9 cellular contexts compared by ENCODE assay signal in genomic region chr1:39671433-39671792, GRCh38. TPM values are rescaled to one million over a fixed set of nuclear protein-coding genes. Genes with fewer than 3 reads are reported as not detected.
DNase-seq lines count a peak whose midpoint lies in the region; FAIRE-seq and TF ChIP-seq lines count a peak whose summit lies in the region.
"Had no signal": no experiment of that assay in that cellular context is flagged by ENCODE, and none has a peak within 500 bp of the region (broad histone marks: within the 10 kb centered on the region; RNA-seq: fewer than 3 reads in every experiment).

No MANE protein-coding gene starts in this region.

- H3K27me3 ChIP-seq in astrocyte (ENCODE audit: insufficient read depth, low read length): peaks cover 51% of the 10 kb centered on the region
- peaks cover 3 to 31% (median 21%) of the 10 kb centered on the region in 5 donors for H3K27me3 ChIP-seq in subcutaneous abdominal adipose tissue (ENCODE audit: control insufficient read depth in 5 of 5, insufficient read depth in 4 of 5, low read length in 5 of 5)

- H3K79me2 ChIP-seq in astrocyte (ENCODE audit: insufficient read depth, low read length): no peaks in the 10 kb centered on the region

- H3K36me3 Mint-ChIP-seq in astrocyte (ENCODE audit: low read depth, unreplicated experiment): peaks cover 7% of the 10 kb centered on the region

- FAIRE-seq in astrocyte (lab: Jason Lieb, UNC): no peak

- no peaks in the 10 kb centered on the region for H3K4me1 Mint-ChIP-seq in astrocyte (ENCODE audit: low read depth, unreplicated experiment)

- H2AFZ ChIP-seq in astrocyte (ENCODE audit: low read depth, low read length): peak overlapping the region; percentile 56

- H3K9ac ChIP-seq in astrocyte (ENCODE audit: low read length): no peak overlapping the region
- H3K9ac ChIP-seq in subcutaneous abdominal adipose tissue (ENCODE audit: low read length in 5 of 5): no peak overlapping the region

- H3K36me3 ChIP-seq in astrocyte (ENCODE audit: insufficient read depth, low read length) (no peaks in the 10 kb centered on the region), subcutaneous abdominal adipose tissue (ENCODE audit: control insufficient read depth in 5 of 5, insufficient read depth in 5 of 5, low read length in 5 of 5) (no peaks in the 10 kb centered on the region)

- H3K4me3 ChIP-seq in astrocyte (ENCODE audit: insufficient read depth, low read depth, low read length): peak overlapping the region; percentile 40
- H3K4me3 ChIP-seq in subcutaneous abdominal adipose tissue (ENCODE audit: low read depth in 1 of 5, low read length in 5 of 5): peak overlapping the region; percentile 39 to 67 (median 52)

- H3K4me1 ChIP-seq in astrocyte (ENCODE audit: insufficient read depth, low read length): peaks cover 6% of the 10 kb centered on the region
- H3K4me1 ChIP-seq in subcutaneous abdominal adipose tissue (ENCODE audit: control insufficient read depth in 5 of 5, insufficient read depth in 5 of 5, low read length in 5 of 5): peaks cover 0 to 25% (median 16%) of the 10 kb centered on the region in 5 donors

- peaks cover 4% of the 10 kb centered on the region for H3K9me3 ChIP-seq in astrocyte (ENCODE audit: insufficient read depth, low read depth, low read length)
- no peaks in the 10 kb centered on the region for H3K9me3 ChIP-seq in subcutaneous abdominal adipose tissue (ENCODE audit: control insufficient read depth in 5 of 5, low read length in 5 of 5)

- H3K4me3 Mint-ChIP-seq in astrocyte (ENCODE audit: unreplicated experiment): no peak overlapping the region

- no peak for TF ChIP-seq CTCF in astrocyte (IDR thresholded peaks at IDR 0.05; ENCODE audit: insufficient read depth, low read depth, low read length)

- DNase-seq in NCI-H1417 (lab: John Stamatoyannopoulos, UW) (peak in 2 of 3 experiments; percentile 34 to 45), NCI-H1417 treated with DMSO at 0.1 percent for 48 hours (lab: John Stamatoyannopoulos, UW) (no peak), astrocyte (ENCODE audit: low read depth) (no peak), iPS-NIHi7 (ENCODE audit: extremely low spot score) (peak; percentile 26), cerebellar nuclear complex (lab: John Stamatoyannopoulos, UW) (no peak), SHP77 (lab: John Stamatoyannopoulos, UW) (no peak), AG08395 (ENCODE audit: low spot score) (no peak)

- H3K27ac Mint-ChIP-seq in astrocyte (ENCODE audit: unreplicated experiment): no peak overlapping the region

- H3K4me2 ChIP-seq in astrocyte (ENCODE audit: low read length): peak overlapping the region; percentile 83

- H3K9me3 Mint-ChIP-seq in astrocyte (ENCODE audit: unreplicated experiment): peaks cover 6% of the 10 kb centered on the region

- no peak overlapping the region for H3K27ac ChIP-seq in astrocyte (ENCODE audit: low read depth, low read length)
- no peak overlapping the region for H3K27ac ChIP-seq in subcutaneous abdominal adipose tissue (ENCODE audit: low read depth, low read length)
- H3K27ac ChIP-seq: C4-2B had no signal

- H3K27me3 Mint-ChIP-seq in astrocyte (ENCODE audit: low read depth, unreplicated experiment): peaks cover 78% of the 10 kb centered on the region

- no peaks in the 10 kb centered on the region for H4K20me1 ChIP-seq in astrocyte (ENCODE audit: insufficient read depth, low read length)

RNA-seq across cellular contexts. Expression of gene NT5C1A, which starts 0.5 kb away (rescaled TPM):
- total RNA-seq in astrocyte: 0.20 TPM in 1 of 2 replicates, not detected in the other

RNA-seq across cellular contexts. Expression of gene HPCAL4, which starts 19.8 kb away (rescaled TPM):
- 0.07 and 0.20 TPM in 2 replicates for total RNA-seq in astrocyte

RNA-seq across cellular contexts. Expression of gene HEYL, which starts 32.0 kb away (rescaled TPM):
- total RNA-seq in astrocyte: 1.1 and 3.1 TPM in 2 replicates

Comparison
In these comparisons a context has a peak if more than half of its experiments do, and no peak if none do; other contexts are left out.
1. DNase-seq: peak in NCI-H1417 (2 of 3) and iPS-NIHi7 (single experiment); none in NCI-H1417 treated with DMSO at 0.1 percent for 48 hours (single experiment), astrocyte (single experiment), cerebellar nuclear complex (0 of 2), SHP77 (0 of 2) and AG08395 (single experiment).